In genomic region chr9:92819898-92820297, GRCh38 we compare ENCODE assay signal across 1 cellular context.
TF ChIP-seq lines count a peak whose summit lies in the region.
"Not testable (repeated sequence)": the region's sequence is repeated elsewhere in the genome, so short reads cannot be mapped to it uniquely, and the experiment has no call there.

No MANE protein-coding gene starts in this region.

TF ChIP-seq in HepG2, 621 proteins besides CTCF, POLR2A, EP300 and RAD21:
- TF ChIP-seq HNF1A (IDR thresholded peaks at IDR 0.05; ENCODE audit: low read depth) (peak; percentile 63), SOX13 (CRISPR knock-in tag; conservative IDR thresholded peaks at IDR 0.05 in 1 of 2, IDR thresholded peaks at IDR 0.05 in 1 of 2) (0 out of 4 replicates have a peak, but pooled peaks of 1 of the 2 experiments have one; percentile 17), SOX5 (CRISPR knock-in tag; IDR thresholded peaks at IDR 0.05; ENCODE audit: borderline replicate concordance) (0 out of 2 replicates have a peak, but pooled peaks have one; percentile 7)
- TF ChIP-seq HNF1A (CRISPR knock-in tag; IDR thresholded peaks at IDR 0.05; ENCODE audit: borderline replicate concordance); SOX13 (IDR thresholded peaks at IDR 0.05): not testable (repeated sequence)
